In genomic region chr10:113347508-113347907, GRCh38 we compare ENCODE assay signal across 18 cellular contexts.
A peak's percentile ranks its signal among the peaks of the same experiment; 100 is the strongest.
DNase-seq lines count a peak whose midpoint lies in the region; ATAC-seq and TF ChIP-seq lines count a peak whose summit lies in the region.
"Had no signal": no experiment of that assay in that cellular context is flagged by ENCODE, and none has a peak within 500 bp of the region (broad histone marks: within the 10 kb centered on the region; RNA-seq: fewer than 3 reads in every experiment).

No MANE protein-coding gene starts in this region.

- no peaks in the 10 kb centered on the region for H3K27me3 ChIP-seq in prostate gland (replicated peaks; ENCODE audit: insufficient read depth)
- H3K27me3 ChIP-seq: cardiac muscle cell, uterus had no signal

- H3K4me3 ChIP-seq in prostate gland: no peak overlapping the region
- H3K4me3 ChIP-seq: cardiac muscle cell, uterus had no signal

- no peaks in the 10 kb centered on the region for H3K4me1 ChIP-seq in prostate gland (replicated peaks)
- H3K4me1 ChIP-seq: uterus had no signal

- no peak for TF ChIP-seq CTCF in prostate gland (IDR thresholded peaks at IDR 0.05)

- WGBS in prostate gland: 27% methylated on average over 4 of the region's 4 CpGs

- ATAC-seq in Right ventricle myocardium superior (ENCODE audit: poor library complexity) (peak; percentile 91), left cardiac atrium (peak; percentile 93 to 97), GM18861 (IDR thresholded peaks at IDR 0.05; ENCODE audit: unreplicated experiment) (no peak)

- intact Hi-C loops in Right ventricle myocardium superior (cut with DNase I) (no loop called here), cardiac septum (cut with DNase I) (no loop called here), left cardiac atrium (cut with DNase I) (no loop called here), prostate gland (cut with DNase I) (no loop called here)

- no peak for DNase-seq in Right ventricle myocardium superior
- no peak for DNase-seq in cardiac septum (ENCODE audit: low spot score)
- DNase-seq in left cardiac atrium: peak; percentile 29
- peak; percentile 63 for DNase-seq in prostate gland (ENCODE audit: low spot score)
- no peak for DNase-seq in stimulated activated CD4-positive, alpha-beta T cell treated with anti-CD3 and anti-CD28 coated beads, Interleukin-4, amount 100 ng/mL, for 1 hour
- no peak for DNase-seq in activated T-cell treated with anti-CD3 and anti-CD28 coated beads, Interleukin-2, amount 50 U/mL, for 1 hour
- DNase-seq in COLO829 (ENCODE audit: low spot score): no peak
- DNase-seq: activated CD4-positive, alpha-beta T cell treated with anti-CD3 and anti-CD28 coated beads for 48 hours; activated effector memory CD4-positive, alpha-beta T cell treated with anti-CD3 and anti-CD28 coated beads, Interleukin-2, amount 50 U/mL, for 16 hours; DMS153; KBM-7; NCI-H2029 treated with DMSO at 0.1 percent for 48 hours; NCI-H510A treated with DMSO at 0.1 percent for 48 hours; stimulated activated naive CD4-positive, alpha-beta T cell treated with Interleukin-2 at 50 U/mL for 16 hours; uterus had no signal

- H3K27ac ChIP-seq in prostate gland: no peak overlapping the region
- H3K27ac ChIP-seq: C4-2B, cardiac muscle cell, uterus had no signal

- no peaks in the 10 kb centered on the region for H3K36me3 ChIP-seq in prostate gland
- H3K36me3 ChIP-seq: cardiac muscle cell, uterus had no signal

- no peaks in the 10 kb centered on the region for H3K9me3 ChIP-seq in prostate gland
- H3K9me3 ChIP-seq: uterus had no signal

- TF ChIP-seq POLR2A in prostate gland (IDR thresholded peaks at IDR 0.05): no peak

Comparison
In these comparisons a context has a peak if more than half of its experiments do, and no peak if none do; other contexts are left out.
1. DNase-seq: peak in left cardiac atrium (single experiment) and prostate gland (single experiment); none in Right ventricle myocardium superior (single experiment), cardiac septum (single experiment), stimulated activated CD4-positive, alpha-beta T cell treated with anti-CD3 and anti-CD28 coated beads, Interleukin-4, amount 100 ng/mL, for 1 hour (single experiment), activated T-cell treated with anti-CD3 and anti-CD28 coated beads, Interleukin-2, amount 50 U/mL, for 1 hour (single experiment) and COLO829 (single experiment).